In genomic region chr2:121809607-121810006, GRCh38 we compare ENCODE assay signal across 1 cellular context.
TF ChIP-seq lines count a peak whose summit lies in the region.

No MANE protein-coding gene starts in this region.

TF ChIP-seq in H1, 55 proteins besides CTCF, POLR2A, EP300 and RAD21 (continued from another document):
- TF ChIP-seq CTBP2 (IDR thresholded peaks at IDR 0.05; ENCODE audit: borderline replicate concordance, insufficient read depth, insufficient read length, low read length) (no peak), CHD7 (IDR thresholded peaks at IDR 0.05; ENCODE audit: insufficient replicate concordance, low read length) (no peak), TCF12 (IDR thresholded peaks at IDR 0.05; ENCODE audit: low read depth, low read length) (no peak), ASH2L (IDR thresholded peaks at IDR 0.05; ENCODE audit: low read length) (no peak), RNF2 (IDR thresholded peaks at IDR 0.05; ENCODE audit: borderline replicate concordance, low read depth, low read length, missing control alignments, poor library complexity, severe bottlenecking) (no peak), BRCA1 (IDR thresholded peaks at IDR 0.05; ENCODE audit: low read depth, low read length) (no peak), JUND (IDR thresholded peaks at IDR 0.05; ENCODE audit: low read length) (no peak), BACH1 (IDR thresholded peaks at IDR 0.05; ENCODE audit: low read length) (no peak), YY1 (IDR thresholded peaks at IDR 0.05; ENCODE audit: low read depth, low read length) (no peak)
